In the genomic region with DNA sequence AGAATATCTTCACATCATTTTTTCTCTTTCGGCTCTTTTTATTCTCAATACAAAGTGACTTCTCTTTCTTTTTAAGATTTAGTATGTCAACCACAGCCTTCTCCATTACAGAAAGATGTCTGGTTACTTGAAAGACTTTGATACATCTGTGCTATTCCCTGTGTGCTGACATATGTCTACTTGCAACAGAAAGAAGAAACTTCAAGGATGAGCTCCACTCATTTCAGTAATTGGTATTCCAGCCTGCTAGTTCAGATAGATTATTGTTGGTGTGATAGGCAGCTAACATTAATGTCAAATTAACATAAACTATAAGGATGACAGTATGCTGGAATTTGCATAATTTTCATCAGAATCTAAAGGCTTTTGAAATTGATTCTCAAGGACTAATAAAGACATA, we compare ENCODE assay signal across 24 cellular contexts.
"Had no signal": no experiment of that assay in that cellular context is flagged by ENCODE, and none has a peak within 500 bp of the region (broad histone marks: within the 10 kb centered on the region; RNA-seq: fewer than 3 reads in every experiment).

No MANE protein-coding gene starts in this region.

- ATAC-seq: effector memory CD8-positive, alpha-beta T cell; esophagus mucosa; foreskin keratinocyte; gastrocnemius medialis; gastroesophageal sphincter; heart left ventricle; heart right ventricle had no signal

- H3K27me3 ChIP-seq: colonic mucosa, dorsolateral prefrontal cortex, esophagus muscularis mucosa, esophagus squamous epithelium, foreskin keratinocyte, gastrocnemius medialis, gastroesophageal sphincter, heart left ventricle, heart right ventricle had no signal

- H3K4me3 ChIP-seq: colonic mucosa, coronary artery, dorsolateral prefrontal cortex, esophagus muscularis mucosa, esophagus squamous epithelium, gastrocnemius medialis, gastroesophageal sphincter, heart left ventricle, heart right ventricle had no signal

- H3K36me3 ChIP-seq: colonic mucosa, esophagus muscularis mucosa, esophagus squamous epithelium, gastrocnemius medialis, gastroesophageal sphincter, heart left ventricle, heart right ventricle had no signal

- H3K4me1 ChIP-seq: colonic mucosa, esophagus muscularis mucosa, esophagus squamous epithelium, foreskin keratinocyte, gastrocnemius medialis, gastroesophageal sphincter, heart left ventricle, heart right ventricle had no signal

- H3K27ac ChIP-seq: colonic mucosa, coronary artery, dorsolateral prefrontal cortex, epithelial cell of prostate, esophagus muscularis mucosa, esophagus squamous epithelium, foreskin keratinocyte, gastrocnemius medialis, gastroesophageal sphincter, heart left ventricle, heart right ventricle had no signal

- DNase-seq: colonic mucosa; cortex of kidney; dermis blood vessel endothelial cell; dorsolateral prefrontal cortex; effector CD4-positive, alpha-beta T cell; effector CD8-positive, alpha-beta T cell; effector memory CD4-positive, alpha-beta T cell; effector memory CD8-positive, alpha-beta T cell; endodermal cell; erythroblast; esophagus squamous epithelium; foreskin fibroblast; foreskin keratinocyte; foreskin melanocyte; gastrocnemius medialis; glutamatergic neuron; head of caudate nucleus; heart left ventricle; heart right ventricle had no signal

- H3K9me3 ChIP-seq: colonic mucosa, esophagus muscularis mucosa, esophagus squamous epithelium, gastrocnemius medialis, gastroesophageal sphincter had no signal
